In the genomic region with DNA sequence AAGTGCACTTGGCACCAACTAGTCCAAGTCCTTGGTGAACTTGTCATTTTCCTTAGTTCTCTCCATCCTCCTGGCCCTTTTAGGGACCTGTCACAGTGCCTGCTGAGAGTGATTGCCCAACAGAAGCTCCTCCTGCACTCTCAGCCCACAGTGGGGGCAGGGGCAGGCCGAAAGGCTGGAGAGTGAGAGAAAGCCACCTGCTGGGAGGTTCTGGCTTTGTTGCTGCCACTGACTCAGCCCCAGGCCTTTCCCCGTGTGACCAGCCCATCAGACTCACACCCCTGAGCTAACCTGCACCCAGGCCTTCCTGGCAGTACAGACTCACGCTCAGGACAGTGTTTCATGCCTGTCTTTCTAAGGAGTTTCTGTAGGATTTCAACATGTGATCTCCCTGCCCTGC, we compare ENCODE assay signal across 8 cellular contexts. TPM values are rescaled to one million over a fixed set of nuclear protein-coding genes. Genes with fewer than 3 reads are reported as not detected.
DNase-seq lines count a peak whose midpoint lies in the region; ATAC-seq, FAIRE-seq and TF ChIP-seq lines count a peak whose summit lies in the region.

No MANE protein-coding gene starts in this region.

- H3K9me3 Mint-ChIP-seq in T-helper 2 cell treated with Interferon-gamma antibody and Interleukin-4, amounts not matched to agents 5 μg/mL and 100 μg/mL, for 36 hours = no peaks in the 10 kb centered on the region

- no peaks in the 10 kb centered on the region for H3K79me2 ChIP-seq in GM12878 (ENCODE audit: control insufficient read depth, insufficient read depth, low read length)

- SMC1A ChIA-PET in GM12878 (lab: Charles Lee; ENCODE audit: uncharacterized antibody, unreplicated experiment) = no interaction called here

- CTCF ChIA-PET in GM12878 (lab: Yijun Ruan, JAX) = interaction anchor here (0.5 to 1.1 kb wide), 2 partner anchors 21 to 414 kb away, joined by 3 to 4 read pairs; no protein-coding TSS in a partner anchor

- no peak overlapping the region for H2AFZ ChIP-seq in GM12878 (ENCODE audit: control insufficient read depth, low read depth, low read length)

- RAD21 ChIA-PET in GM12878 (lab: Charles Lee; ENCODE audit: unreplicated experiment) = no interaction called here

- FAIRE-seq in GM12878 (lab: Jason Lieb, UNC) (no peak), frontal cortex (lab: Jason Lieb, UNC) (no peak)

- no peaks in the 10 kb centered on the region for H3K4me1 ChIP-seq in GM12878 (ENCODE audit: control insufficient read depth, insufficient read depth, low read length)
- H3K4me1 ChIP-seq in right lobe of liver = peaks cover 0 to 9% (median 0%) of the 10 kb centered on the region in 4 donors

- no peak for TF ChIP-seq CTCF in GM12878 (IDR thresholded peaks at IDR 0.05 in 2 of 3, conservative IDR thresholded peaks at IDR 0.05 in 1 of 3; ENCODE audit: control insufficient read depth in 2 of 3, extremely low read depth in 1 of 3, insufficient read depth in 1 of 3, low read depth in 3 of 3, low read length in 3 of 3)
- TF ChIP-seq CTCF in right lobe of liver (IDR thresholded peaks at IDR 0.05) = peak; percentile 30 to 53 (median 46)
- no peak for TF ChIP-seq CTCF in GM20000 (IDR thresholded peaks at IDR 0.05; ENCODE audit: extremely low read depth, missing control alignments)

- TF ChIP-seq POLR2A in GM12878 (IDR thresholded peaks at IDR 0.05; ENCODE audit: low read depth, low read length) (no peak), right lobe of liver (IDR thresholded peaks at IDR 0.05) (no peak)

- no peak overlapping the region for H3K9ac ChIP-seq in GM12878 (ENCODE audit: control insufficient read depth, insufficient read depth, low read length)

- no peaks in the 10 kb centered on the region for H3K4me1 Mint-ChIP-seq in T-helper 2 cell treated with Interferon-gamma antibody and Interleukin-4, amounts not matched to agents 5 μg/mL and 100 μg/mL, for 36 hours (ENCODE audit: low read depth)

- no peak overlapping the region for H3K27ac Mint-ChIP-seq in T-helper 2 cell treated with Interferon-gamma antibody and Interleukin-4, amounts not matched to agents 5 μg/mL and 100 μg/mL, for 36 hours

- H3K36me3 Mint-ChIP-seq in T-helper 2 cell treated with Interferon-gamma antibody and Interleukin-4, amounts not matched to agents 5 μg/mL and 100 μg/mL, for 36 hours (ENCODE audit: low read depth) = no peaks in the 10 kb centered on the region

- ATAC-seq in GM12878 (peak; percentile 74), right lobe of liver (peak; percentile 99 to 100 (median 100))

- intact Hi-C loops in GM12878 (cut with micrococcal nuclease; ENCODE audit: unreplicated experiment) = no loop called here
- intact Hi-C loops in right lobe of liver (cut with DNase I) = no loop called here

- no peaks in the 10 kb centered on the region for H3K9me3 ChIP-seq in GM12878 (replicated peaks; ENCODE audit: control insufficient read depth, insufficient read depth, low read length)
- no peaks in the 10 kb centered on the region for H3K9me3 ChIP-seq in right lobe of liver

- no peaks in the 10 kb centered on the region for H4K20me1 ChIP-seq in GM12878 (ENCODE audit: control insufficient read depth, insufficient read depth)

- 22% methylated on average over 3 of the region's 3 CpGs for WGBS in GM12878 (ENCODE audit: insufficient coverage, insufficient replicate concordance, low lambda C conversion rate, missing lambda C conversion rate)
- no CpG with 5 or more reads among the region's 3 CpGs for WGBS in right lobe of liver (ENCODE audit: insufficient coverage, low coverage, low lambda C conversion rate, missing lambda C conversion rate)

- no peak overlapping the region for H3K4me2 ChIP-seq in GM12878 (ENCODE audit: control insufficient read depth, insufficient read depth)

- BruUV-seq in GM12878 (replicated peaks; lab: Mats Ljungman, UMichigan) = no TSS peak

- H3K27me3 ChIP-seq in GM12878 (replicated peaks in 1 of 2; ENCODE audit: control insufficient read depth in 2 of 2, insufficient read depth in 2 of 2, low read length in 1 of 2) (peaks cover 3% of the 10 kb centered on the region in 2 experiments; a peak in 3 of 4 replicates), right lobe of liver (no peaks in the 10 kb centered on the region)

- POLR2A ChIA-PET in GM12878 (lab: Charles Lee) = no interaction called here

- H3K4me3 ChIP-seq in GM12878 (no peak overlapping the region), right lobe of liver (no peak overlapping the region)

- TF ChIP-seq EP300 in GM12878 (IDR thresholded peaks at IDR 0.05; ENCODE audit: borderline replicate concordance in 1 of 2, control insufficient read depth in 1 of 2, low read depth in 2 of 2, low read length in 2 of 2) = no peak

- no peak overlapping the region for H3K4me3 Mint-ChIP-seq in T-helper 2 cell treated with Interferon-gamma antibody and Interleukin-4, amounts not matched to agents 5 μg/mL and 100 μg/mL, for 36 hours

- peak; percentile 39 for DNase-seq in DMS53 treated with DMSO at 0.1 percent for 48 hours (lab: John Stamatoyannopoulos, UW; ENCODE audit: unreplicated experiment)
- peak; percentile 62 for DNase-seq in LoVo (ENCODE audit: low spot score)
- DNase-seq in GM12878 (ENCODE audit: low read depth, low spot score) = no peak
- peak; percentile 82 to 87 (median 84) for DNase-seq in right lobe of liver
- no peak for DNase-seq in GM20000 (ENCODE audit: low spot score)
- no peak for DNase-seq in T-helper 2 cell treated with Interferon-gamma antibody and Interleukin-4, amounts not matched to agents 5 μg/mL and 100 μg/mL, for 36 hours (ENCODE audit: low spot score)
- DNase-seq in frontal cortex (ENCODE audit: low spot score in 2 of 2) = no peak
- DNase-seq in NCI-H2171 treated with DMSO at 0.1 percent for 48 hours (lab: John Stamatoyannopoulos, UW) = no peak

- H3K36me3 ChIP-seq in GM12878 (ENCODE audit: control insufficient read depth in 2 of 2, insufficient read depth in 2 of 2, low read length in 1 of 2) (no peaks in the 10 kb centered on the region), right lobe of liver (no peaks in the 10 kb centered on the region)

- H3K27ac ChIP-seq in GM12878 (ENCODE audit: control insufficient read depth, insufficient read depth) (no peak overlapping the region), right lobe of liver (no peak overlapping the region)

- peaks cover 2% of the 10 kb centered on the region for H3K27me3 Mint-ChIP-seq in T-helper 2 cell treated with Interferon-gamma antibody and Interleukin-4, amounts not matched to agents 5 μg/mL and 100 μg/mL, for 36 hours (ENCODE audit: low read depth)

- no peak for TF ChIP-seq RAD21 in GM12878 (IDR thresholded peaks at IDR 0.05; ENCODE audit: insufficient read depth, low read depth, low read length)

- in situ Hi-C loops in GM12878 (cut with MboI) = no loop called here

RNA-seq across cellular contexts. Expression of a gene that starts 17.1 kb away (rescaled TPM):
- not detected in 2 replicates for total RNA-seq in GM12878 (2013; cell fraction: nucleolus; rRNA removed)
- total RNA-seq in GM12878 (2014; rRNA removed) (not detected in 2 replicates), GM12878 (2014; rRNA removed; fragmentation: Illumina TruSeq; extraction: Trizol) (not detected in 2 replicates), GM12878 (2021) (not detected in 2 replicates), right lobe of liver (not detected), frontal cortex (not detected)
- not detected for polyA plus RNA-seq in GM12878 (2011; ENCODE audit: low read depth)
- polyA plus RNA-seq in GM12878 (2011; rRNA removed) (not detected in 2 replicates), GM12878 (2014; fragmentation: Illumina TruSeq; extraction: Trizol) (not detected in 2 replicates), GM12878 (2014; fragmentation: Nextera tagmentation; extraction: Ambion mirVana) (not detected), GM12878 (2014; rRNA removed) (not detected in 2 replicates), GM12878 (2016; fragmentation: Nextera tagmentation; extraction: Ambion mirVana) (not detected)
- not detected in 2 replicates for polyA plus RNA-seq in GM12878 (2011; cell fraction: cytosol; rRNA removed)
- 0.10 and 0.13 TPM in 2 replicates for polyA plus RNA-seq in GM12878 (2011; cell fraction: nucleus; rRNA removed)
- polyA plus RNA-seq in GM12878 (2012) = not detected in 2 replicates
- polyA minus RNA-seq in GM12878 (2011; rRNA and poly(A)+ RNA removed) = not detected in 2 replicates
- not detected in 2 replicates for polyA minus RNA-seq in GM12878 (2011; cell fraction: cytosol; rRNA and poly(A)+ RNA removed)
- not detected in 2 replicates for polyA minus RNA-seq in GM12878 (2011; cell fraction: nucleus; rRNA and poly(A)+ RNA removed)

RNA-seq across cellular contexts. Expression of a gene that starts 26.3 kb away (rescaled TPM):
- total RNA-seq in GM12878 (2013; cell fraction: nucleolus; rRNA removed) = 36.9 and 39.1 TPM in 2 replicates
- total RNA-seq in GM12878 (2014; rRNA removed) (156 and 170 TPM in 2 replicates), GM12878 (2014; rRNA removed; fragmentation: Illumina TruSeq; extraction: Trizol) (64.1 and 65.9 TPM in 2 replicates), GM12878 (2021) (123 and 132 TPM in 2 replicates), right lobe of liver (10 to 100 TPM; 47.6 to 81.4 (median 53.9) TPM), frontal cortex (38.7 TPM)
- polyA plus RNA-seq in GM12878 (2011; ENCODE audit: low read depth) = 589 TPM
- polyA plus RNA-seq in GM12878 (2011; rRNA removed) (418 and 444 TPM in 2 replicates), GM12878 (2014; fragmentation: Illumina TruSeq; extraction: Trizol) (157 and 164 TPM in 2 replicates), GM12878 (2014; fragmentation: Nextera tagmentation; extraction: Ambion mirVana) (100 to 1,000 TPM; 474 to 613 TPM), GM12878 (2014; rRNA removed) (289 and 299 TPM in 2 replicates), GM12878 (2016; fragmentation: Nextera tagmentation; extraction: Ambion mirVana) (100 to 1,000 TPM; 332 to 351 TPM)
- polyA plus RNA-seq in GM12878 (2011; cell fraction: cytosol; rRNA removed) = 364 and 484 TPM in 2 replicates
- 91.8 and 159 TPM in 2 replicates for polyA plus RNA-seq in GM12878 (2011; cell fraction: nucleus; rRNA removed)
- 261 and 302 TPM in 2 replicates for polyA plus RNA-seq in GM12878 (2012)
- polyA minus RNA-seq in GM12878 (2011; rRNA and poly(A)+ RNA removed) = 99.3 and 113 TPM in 2 replicates
- polyA minus RNA-seq in GM12878 (2011; cell fraction: cytosol; rRNA and poly(A)+ RNA removed) = 35.9 and 39.6 TPM in 2 replicates
- 32.1 and 32.4 TPM in 2 replicates for polyA minus RNA-seq in GM12878 (2011; cell fraction: nucleus; rRNA and poly(A)+ RNA removed)

RNA-seq across cellular contexts. Expression of a gene that starts 43.0 kb away (rescaled TPM):
- 2.3 and 3.2 TPM in 2 replicates for total RNA-seq in GM12878 (2013; cell fraction: nucleolus; rRNA removed)
- total RNA-seq in GM12878 (2014; rRNA removed) = 0.17 and 0.22 TPM in 2 replicates
- total RNA-seq in GM12878 (2014; rRNA removed; fragmentation: Illumina TruSeq; extraction: Trizol) = 0.09 and 0.13 TPM in 2 replicates
- total RNA-seq in GM12878 (2021) = not detected in 2 replicates
- 0.39 TPM for polyA plus RNA-seq in GM12878 (2011; ENCODE audit: low read depth)
- 0.57 and 0.95 TPM in 2 replicates for polyA plus RNA-seq in GM12878 (2011; rRNA removed)
- 0.18 and 0.27 TPM in 2 replicates for polyA plus RNA-seq in GM12878 (2011; cell fraction: cytosol; rRNA removed)
- 0.44 and 0.76 TPM in 2 replicates for polyA plus RNA-seq in GM12878 (2011; cell fraction: nucleus; rRNA removed)
- polyA plus RNA-seq in GM12878 (2012) = 0.48 and 0.62 TPM in 2 replicates
- 0.26 and 0.52 TPM in 2 replicates for polyA plus RNA-seq in GM12878 (2014; fragmentation: Illumina TruSeq; extraction: Trizol)
- polyA plus RNA-seq in GM12878 (2014; fragmentation: Nextera tagmentation; extraction: Ambion mirVana) = under 1 TPM; 0.15 to 0.45 TPM
- polyA plus RNA-seq in GM12878 (2014; rRNA removed) = 0.08 and 0.26 TPM in 2 replicates
- polyA plus RNA-seq in GM12878 (2016; fragmentation: Nextera tagmentation; extraction: Ambion mirVana) = 1 to 10 TPM; 2.1 to 2.2 TPM
- polyA minus RNA-seq in GM12878 (2011; rRNA and poly(A)+ RNA removed) = 0.36 and 0.88 TPM in 2 replicates
- not detected in 2 replicates for polyA minus RNA-seq in GM12878 (2011; cell fraction: cytosol; rRNA and poly(A)+ RNA removed)
- polyA minus RNA-seq in GM12878 (2011; cell fraction: nucleus; rRNA and poly(A)+ RNA removed) = 0.38 TPM in 1 of 2 replicates, not detected in the other
- 1 to 10 TPM in 5 of 6 experiments, under 1 TPM in 1; 0.49 to 4.0 (median 3.4) TPM for total RNA-seq in right lobe of liver
- total RNA-seq in frontal cortex = 4.1 TPM

Comparison
In these comparisons a context has a peak if more than half of its experiments do, and no peak if none do; other contexts are left out.
1. DNase-seq: peak in DMS53 treated with DMSO at 0.1 percent for 48 hours (single experiment), LoVo (single experiment) and right lobe of liver (3 of 3); none in GM12878 (single experiment), GM20000 (single experiment), T-helper 2 cell treated with Interferon-gamma antibody and Interleukin-4, amounts not matched to agents 5 μg/mL and 100 μg/mL, for 36 hours (single experiment), frontal cortex (0 of 2) and NCI-H2171 treated with DMSO at 0.1 percent for 48 hours (single experiment).
2. CTCF ChIP-seq: peak in right lobe of liver (4 of 4); none in GM12878 (0 of 3) and GM20000 (single experiment).